1 cellular context compared by ENCODE assay signal in genomic region chr18:13725566-13726227, GRCh38.
TF ChIP-seq lines count a peak whose summit lies in the region.

No MANE protein-coding gene starts in this region.

TF ChIP-seq in K562, 482 proteins besides CTCF, POLR2A, EP300 and RAD21 (continued from another document):
- TF ChIP-seq SFPQ (IDR thresholded peaks at IDR 0.05; ENCODE audit: low read depth, low read length), result no peak
- TF ChIP-seq, protein P1, sequence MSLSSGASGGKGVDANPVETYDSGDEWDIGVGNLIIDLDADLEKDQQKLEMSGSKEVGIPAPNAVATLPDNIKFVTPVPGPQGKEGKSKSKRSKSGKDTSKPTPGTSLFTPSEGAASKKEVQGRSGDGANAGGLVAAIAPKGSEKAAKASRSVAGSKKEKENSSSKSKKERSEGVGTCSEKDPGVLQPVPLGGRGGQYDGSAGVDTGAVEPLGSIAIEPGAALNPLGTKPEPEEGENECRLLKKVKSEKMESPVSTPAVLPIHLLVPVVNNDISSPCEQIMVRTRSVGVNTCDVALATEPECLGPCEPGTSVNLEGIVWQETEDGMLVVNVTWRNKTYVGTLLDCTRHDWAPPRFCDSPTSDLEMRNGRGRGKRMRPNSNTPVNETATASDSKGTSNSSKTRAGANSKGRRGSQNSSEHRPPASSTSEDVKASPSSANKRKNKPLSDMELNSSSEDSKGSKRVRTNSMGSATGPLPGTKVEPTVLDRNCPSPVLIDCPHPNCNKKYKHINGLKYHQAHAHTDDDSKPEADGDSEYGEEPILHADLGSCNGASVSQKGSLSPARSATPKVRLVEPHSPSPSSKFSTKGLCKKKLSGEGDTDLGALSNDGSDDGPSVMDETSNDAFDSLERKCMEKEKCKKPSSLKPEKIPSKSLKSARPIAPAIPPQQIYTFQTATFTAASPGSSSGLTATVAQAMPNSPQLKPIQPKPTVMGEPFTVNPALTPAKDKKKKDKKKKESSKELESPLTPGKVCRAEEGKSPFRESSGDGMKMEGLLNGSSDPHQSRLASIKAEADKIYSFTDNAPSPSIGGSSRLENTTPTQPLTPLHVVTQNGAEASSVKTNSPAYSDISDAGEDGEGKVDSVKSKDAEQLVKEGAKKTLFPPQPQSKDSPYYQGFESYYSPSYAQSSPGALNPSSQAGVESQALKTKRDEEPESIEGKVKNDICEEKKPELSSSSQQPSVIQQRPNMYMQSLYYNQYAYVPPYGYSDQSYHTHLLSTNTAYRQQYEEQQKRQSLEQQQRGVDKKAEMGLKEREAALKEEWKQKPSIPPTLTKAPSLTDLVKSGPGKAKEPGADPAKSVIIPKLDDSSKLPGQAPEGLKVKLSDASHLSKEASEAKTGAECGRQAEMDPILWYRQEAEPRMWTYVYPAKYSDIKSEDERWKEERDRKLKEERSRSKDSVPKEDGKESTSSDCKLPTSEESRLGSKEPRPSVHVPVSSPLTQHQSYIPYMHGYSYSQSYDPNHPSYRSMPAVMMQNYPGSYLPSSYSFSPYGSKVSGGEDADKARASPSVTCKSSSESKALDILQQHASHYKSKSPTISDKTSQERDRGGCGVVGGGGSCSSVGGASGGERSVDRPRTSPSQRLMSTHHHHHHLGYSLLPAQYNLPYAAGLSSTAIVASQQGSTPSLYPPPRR (CRISPR knock-in tag; IDR thresholded peaks at IDR 0.05; ENCODE audit: borderline replicate concordance), result no peak
- TF ChIP-seq ZKSCAN1 (IDR thresholded peaks at IDR 0.05; ENCODE audit: low read depth, low read length), result no peak
- no peak for TF ChIP-seq RHOXF2B (CRISPR knock-in tag; conservative IDR thresholded peaks at IDR 0.05)
- no peak for TF ChIP-seq ZNF41 (CRISPR knock-in tag; conservative IDR thresholded peaks at IDR 0.05)
- TF ChIP-seq SIN3B (IDR thresholded peaks at IDR 0.05; ENCODE audit: low read depth), result no peak
- TF ChIP-seq ELF4 (CRISPR knock-in tag; IDR thresholded peaks at IDR 0.05), result no peak
